1 cellular context compared by ENCODE assay signal in genomic region chr10:117162093-117163021, GRCh38.
TF ChIP-seq lines count a peak whose summit lies in the region.

No MANE protein-coding gene starts in this region.

TF ChIP-seq in HEK293, 187 proteins besides CTCF, POLR2A, EP300 and RAD21 (continued from another document and continues in another):
- TF ChIP-seq, protein P1, sequence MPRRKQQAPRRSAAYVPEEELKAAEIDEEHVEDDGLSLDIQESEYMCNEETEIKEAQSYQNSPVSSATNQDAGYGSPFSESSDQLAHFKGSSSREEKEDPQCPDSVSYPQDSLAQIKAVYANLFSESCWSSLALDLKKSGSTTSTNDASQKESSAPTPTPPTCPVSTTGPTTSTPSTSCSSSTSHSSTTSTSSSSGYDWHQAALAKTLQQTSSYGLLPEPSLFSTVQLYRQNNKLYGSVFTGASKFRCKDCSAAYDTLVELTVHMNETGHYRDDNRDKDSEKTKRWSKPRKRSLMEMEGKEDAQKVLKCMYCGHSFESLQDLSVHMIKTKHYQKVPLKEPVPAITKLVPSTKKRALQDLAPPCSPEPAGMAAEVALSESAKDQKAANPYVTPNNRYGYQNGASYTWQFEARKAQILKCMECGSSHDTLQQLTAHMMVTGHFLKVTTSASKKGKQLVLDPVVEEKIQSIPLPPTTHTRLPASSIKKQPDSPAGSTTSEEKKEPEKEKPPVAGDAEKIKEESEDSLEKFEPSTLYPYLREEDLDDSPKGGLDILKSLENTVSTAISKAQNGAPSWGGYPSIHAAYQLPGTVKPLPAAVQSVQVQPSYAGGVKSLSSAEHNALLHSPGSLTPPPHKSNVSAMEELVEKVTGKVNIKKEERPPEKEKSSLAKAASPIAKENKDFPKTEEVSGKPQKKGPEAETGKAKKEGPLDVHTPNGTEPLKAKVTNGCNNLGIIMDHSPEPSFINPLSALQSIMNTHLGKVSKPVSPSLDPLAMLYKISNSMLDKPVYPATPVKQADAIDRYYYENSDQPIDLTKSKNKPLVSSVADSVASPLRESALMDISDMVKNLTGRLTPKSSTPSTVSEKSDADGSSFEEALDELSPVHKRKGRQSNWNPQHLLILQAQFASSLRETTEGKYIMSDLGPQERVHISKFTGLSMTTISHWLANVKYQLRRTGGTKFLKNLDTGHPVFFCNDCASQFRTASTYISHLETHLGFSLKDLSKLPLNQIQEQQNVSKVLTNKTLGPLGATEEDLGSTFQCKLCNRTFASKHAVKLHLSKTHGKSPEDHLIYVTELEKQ (tag by site-specific recombination; IDR thresholded peaks at IDR 0.05; ENCODE audit: borderline replicate concordance) = no peak
- TF ChIP-seq ZNF776 (tag by site-specific recombination; IDR thresholded peaks at IDR 0.05; ENCODE audit: borderline replicate concordance) = no peak
- TF ChIP-seq SP7 (tag by site-specific recombination; IDR thresholded peaks at IDR 0.05) = 0 out of 2 replicates have a peak, but pooled peaks have one; percentile 18
- TF ChIP-seq, protein P2, sequence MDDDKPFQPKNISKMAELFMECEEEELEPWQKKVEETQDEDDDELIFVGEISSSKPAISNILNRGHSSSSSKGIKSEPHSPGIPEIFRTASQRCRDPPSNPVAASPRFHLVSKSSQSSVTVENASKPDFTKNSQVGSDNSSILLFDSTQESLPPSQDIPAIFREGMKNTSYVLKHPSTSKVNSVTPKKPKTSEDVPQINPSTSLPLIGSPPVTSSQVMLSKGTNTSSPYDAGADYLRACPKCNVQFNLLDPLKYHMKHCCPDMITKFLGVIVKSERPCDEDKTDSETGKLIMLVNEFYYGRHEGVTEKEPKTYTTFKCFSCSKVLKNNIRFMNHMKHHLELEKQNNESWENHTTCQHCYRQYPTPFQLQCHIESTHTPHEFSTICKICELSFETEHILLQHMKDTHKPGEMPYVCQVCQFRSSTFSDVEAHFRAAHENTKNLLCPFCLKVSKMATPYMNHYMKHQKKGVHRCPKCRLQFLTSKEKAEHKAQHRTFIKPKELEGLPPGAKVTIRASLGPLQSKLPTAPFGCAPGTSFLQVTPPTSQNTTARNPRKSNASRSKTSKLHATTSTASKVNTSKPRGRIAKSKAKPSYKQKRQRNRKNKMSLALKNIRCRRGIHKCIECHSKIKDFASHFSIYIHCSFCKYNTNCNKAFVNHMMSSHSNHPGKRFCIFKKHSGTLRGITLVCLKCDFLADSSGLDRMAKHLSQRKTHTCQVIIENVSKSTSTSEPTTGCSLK (tag by site-specific recombination; IDR thresholded peaks at IDR 0.05) = no peak
- TF ChIP-seq, protein P3, sequence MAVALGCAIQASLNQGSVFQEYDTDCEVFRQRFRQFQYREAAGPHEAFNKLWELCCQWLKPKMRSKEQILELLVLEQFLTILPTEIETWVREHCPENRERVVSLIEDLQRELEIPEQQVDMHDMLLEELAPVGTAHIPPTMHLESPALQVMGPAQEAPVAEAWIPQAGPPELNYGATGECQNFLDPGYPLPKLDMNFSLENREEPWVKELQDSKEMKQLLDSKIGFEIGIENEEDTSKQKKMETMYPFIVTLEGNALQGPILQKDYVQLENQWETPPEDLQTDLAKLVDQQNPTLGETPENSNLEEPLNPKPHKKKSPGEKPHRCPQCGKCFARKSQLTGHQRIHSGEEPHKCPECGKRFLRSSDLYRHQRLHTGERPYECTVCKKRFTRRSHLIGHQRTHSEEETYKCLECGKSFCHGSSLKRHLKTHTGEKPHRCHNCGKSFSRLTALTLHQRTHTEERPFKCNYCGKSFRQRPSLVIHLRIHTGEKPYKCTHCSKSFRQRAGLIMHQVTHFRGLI (tag by site-specific recombination; IDR thresholded peaks at IDR 0.05) = no peak
- no peak for TF ChIP-seq ZNF658 (tag by site-specific recombination; IDR thresholded peaks at IDR 0.05)
- TF ChIP-seq, protein P4, sequence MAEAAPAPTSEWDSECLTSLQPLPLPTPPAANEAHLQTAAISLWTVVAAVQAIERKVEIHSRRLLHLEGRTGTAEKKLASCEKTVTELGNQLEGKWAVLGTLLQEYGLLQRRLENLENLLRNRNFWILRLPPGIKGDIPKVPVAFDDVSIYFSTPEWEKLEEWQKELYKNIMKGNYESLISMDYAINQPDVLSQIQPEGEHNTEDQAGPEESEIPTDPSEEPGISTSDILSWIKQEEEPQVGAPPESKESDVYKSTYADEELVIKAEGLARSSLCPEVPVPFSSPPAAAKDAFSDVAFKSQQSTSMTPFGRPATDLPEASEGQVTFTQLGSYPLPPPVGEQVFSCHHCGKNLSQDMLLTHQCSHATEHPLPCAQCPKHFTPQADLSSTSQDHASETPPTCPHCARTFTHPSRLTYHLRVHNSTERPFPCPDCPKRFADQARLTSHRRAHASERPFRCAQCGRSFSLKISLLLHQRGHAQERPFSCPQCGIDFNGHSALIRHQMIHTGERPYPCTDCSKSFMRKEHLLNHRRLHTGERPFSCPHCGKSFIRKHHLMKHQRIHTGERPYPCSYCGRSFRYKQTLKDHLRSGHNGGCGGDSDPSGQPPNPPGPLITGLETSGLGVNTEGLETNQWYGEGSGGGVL (tag by site-specific recombination; IDR thresholded peaks at IDR 0.05) = peak; percentile 64
- no peak for TF ChIP-seq HOXD13 (CRISPR knock-in tag; IDR thresholded peaks at IDR 0.05; ENCODE audit: borderline replicate concordance)
- no peak for TF ChIP-seq ZNF670 (tag by site-specific recombination; IDR thresholded peaks at IDR 0.05; ENCODE audit: low read depth)
- peak; percentile 50 for TF ChIP-seq ZBTB48 (tag by site-specific recombination; IDR thresholded peaks at IDR 0.05)
- TF ChIP-seq ZNF514 (tag by site-specific recombination; IDR thresholded peaks at IDR 0.05) = no peak
- peak; percentile 53; the same call in 1 of the 2 replicates for TF ChIP-seq KLF17 (tag by site-specific recombination; IDR thresholded peaks at IDR 0.05)
- TF ChIP-seq ZNF311 (tag by site-specific recombination; IDR thresholded peaks at IDR 0.05; ENCODE audit: borderline replicate concordance) = no peak
- no peak for TF ChIP-seq ZNF501 (tag by site-specific recombination; IDR thresholded peaks at IDR 0.05)
- no peak for TF ChIP-seq OSR2 (tag by site-specific recombination; IDR thresholded peaks at IDR 0.05)
- TF ChIP-seq, protein P5, sequence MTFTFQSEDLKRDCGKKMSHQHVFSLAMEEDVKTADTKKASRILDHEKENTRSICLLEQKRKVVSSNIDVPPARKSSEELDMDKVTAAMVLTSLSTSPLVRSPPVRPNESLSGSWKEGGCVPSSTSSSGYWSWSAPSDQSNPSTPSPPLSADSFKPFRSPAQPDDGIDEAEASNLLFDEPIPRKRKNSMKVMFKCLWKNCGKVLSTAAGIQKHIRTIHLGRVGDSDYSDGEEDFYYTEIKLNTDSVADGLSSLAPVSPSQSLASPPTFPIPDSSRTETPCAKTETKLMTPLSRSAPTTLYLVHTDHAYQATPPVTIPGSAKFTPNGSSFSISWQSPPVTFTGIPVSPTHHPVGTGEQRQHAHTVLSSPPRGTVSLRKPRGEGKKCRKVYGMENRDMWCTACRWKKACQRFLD (tag by site-specific recombination; IDR thresholded peaks at IDR 0.05) = no peak
- TF ChIP-seq IKZF3 (tag by site-specific recombination; IDR thresholded peaks at IDR 0.05) = no peak
- no peak for TF ChIP-seq ZSCAN4 (tag by site-specific recombination; IDR thresholded peaks at IDR 0.05)
- TF ChIP-seq ZNF777 (tag by site-specific recombination; IDR thresholded peaks at IDR 0.05; ENCODE audit: borderline replicate concordance) = no peak
- no peak for TF ChIP-seq ZNF677 (tag by site-specific recombination; IDR thresholded peaks at IDR 0.05)
- TF ChIP-seq AEBP2 (tag by site-specific recombination; IDR thresholded peaks at IDR 0.05; ENCODE audit: borderline replicate concordance) = no peak
- TF ChIP-seq ZNF513 (tag by site-specific recombination; IDR thresholded peaks at IDR 0.05) = no peak
- TF ChIP-seq ZFHX2 (tag by site-specific recombination; conservative IDR thresholded peaks at IDR 0.05) = peak; percentile 53
- TF ChIP-seq, protein P6, sequence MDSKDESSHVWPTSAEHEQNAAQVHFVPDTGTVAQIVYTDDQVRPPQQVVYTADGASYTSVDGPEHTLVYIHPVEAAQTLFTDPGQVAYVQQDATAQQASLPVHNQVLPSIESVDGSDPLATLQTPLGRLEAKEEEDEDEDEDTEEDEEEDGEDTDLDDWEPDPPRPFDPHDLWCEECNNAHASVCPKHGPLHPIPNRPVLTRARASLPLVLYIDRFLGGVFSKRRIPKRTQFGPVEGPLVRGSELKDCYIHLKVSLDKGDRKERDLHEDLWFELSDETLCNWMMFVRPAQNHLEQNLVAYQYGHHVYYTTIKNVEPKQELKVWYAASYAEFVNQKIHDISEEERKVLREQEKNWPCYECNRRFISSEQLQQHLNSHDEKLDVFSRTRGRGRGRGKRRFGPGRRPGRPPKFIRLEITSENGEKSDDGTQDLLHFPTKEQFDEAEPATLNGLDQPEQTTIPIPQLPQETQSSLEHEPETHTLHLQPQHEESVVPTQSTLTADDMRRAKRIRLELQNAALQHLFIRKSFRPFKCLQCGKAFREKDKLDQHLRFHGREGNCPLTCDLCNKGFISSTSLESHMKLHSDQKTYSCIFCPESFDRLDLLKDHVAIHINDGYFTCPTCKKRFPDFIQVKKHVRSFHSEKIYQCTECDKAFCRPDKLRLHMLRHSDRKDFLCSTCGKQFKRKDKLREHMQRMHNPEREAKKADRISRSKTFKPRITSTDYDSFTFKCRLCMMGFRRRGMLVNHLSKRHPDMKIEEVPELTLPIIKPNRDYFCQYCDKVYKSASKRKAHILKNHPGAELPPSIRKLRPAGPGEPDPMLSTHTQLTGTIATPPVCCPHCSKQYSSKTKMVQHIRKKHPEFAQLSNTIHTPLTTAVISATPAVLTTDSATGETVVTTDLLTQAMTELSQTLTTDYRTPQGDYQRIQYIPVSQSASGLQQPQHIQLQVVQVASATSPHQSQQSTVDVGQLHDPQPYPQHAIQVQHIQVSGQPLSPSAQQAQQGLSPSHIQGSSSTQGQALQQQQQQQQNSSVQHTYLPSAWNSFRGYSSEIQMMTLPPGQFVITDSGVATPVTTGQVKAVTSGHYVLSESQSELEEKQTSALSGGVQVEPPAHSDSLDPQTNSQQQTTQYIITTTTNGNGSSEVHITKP (tag by site-specific recombination; IDR thresholded peaks at IDR 0.05) = 0 out of 2 replicates have a peak, but pooled peaks have one; percentile 36
- no peak for TF ChIP-seq KLF7 (tag by site-specific recombination; IDR thresholded peaks at IDR 0.05; ENCODE audit: borderline replicate concordance)
- TF ChIP-seq ZBTB11 (tag by site-specific recombination; conservative IDR thresholded peaks at IDR 0.05; ENCODE audit: low read depth) = 0 out of 2 replicates have a peak, but pooled peaks have one; percentile 6
- no peak for TF ChIP-seq ZNF701 (tag by site-specific recombination; IDR thresholded peaks at IDR 0.05)
- TF ChIP-seq KLF9 (tag by site-specific recombination; IDR thresholded peaks at IDR 0.05; ENCODE audit: low read depth) = 0 out of 2 replicates have a peak, but pooled peaks have one; percentile 27
- TF ChIP-seq GFI1B (tag by site-specific recombination; IDR thresholded peaks at IDR 0.05) = no peak
- TF ChIP-seq ZNF324 (tag by site-specific recombination; IDR thresholded peaks at IDR 0.05) = no peak
